ENCODE assay signal across 22 cellular contexts in the genomic region with DNA sequence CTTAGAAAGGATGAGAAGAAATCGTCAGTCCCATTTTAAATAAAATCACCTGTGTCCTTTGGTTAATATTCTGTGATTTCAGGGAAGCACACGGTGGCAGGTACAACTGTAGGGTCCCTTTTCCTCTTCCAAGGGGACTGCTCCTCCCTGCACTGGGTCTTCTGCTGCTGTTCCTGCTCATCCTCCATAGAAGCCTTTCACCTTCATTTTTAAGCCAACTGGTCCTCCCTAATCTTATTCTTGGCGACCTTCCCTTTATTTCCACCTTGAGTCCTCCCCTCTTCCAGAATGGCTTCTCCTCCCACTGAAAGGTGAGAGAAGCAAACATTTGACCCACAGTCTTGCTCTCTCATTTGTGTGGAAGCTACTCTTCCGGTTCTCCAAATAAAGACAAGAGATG. TPM values are rescaled to one million over a fixed set of nuclear protein-coding genes. Genes with fewer than 3 reads are reported as not detected.
DNase-seq lines count a peak whose midpoint lies in the region; ATAC-seq and TF ChIP-seq lines count a peak whose summit lies in the region.
"Had no signal": no experiment of that assay in that cellular context is flagged by ENCODE, and none has a peak within 500 bp of the region (broad histone marks: within the 10 kb centered on the region; RNA-seq: fewer than 3 reads in every experiment).

No MANE protein-coding gene starts in this region.

- no peaks in the 10 kb centered on the region for H3K9me3 Mint-ChIP-seq in T-cell
- H3K9me3 Mint-ChIP-seq: IgD-negative memory B cell had no signal

- in situ Hi-C loops in GM23248 (cut with MboI) = loop anchor here (25.0 kb wide), 1 partner anchor 594 kb away; no protein-coding TSS in a partner anchor

- WGBS in GM23248 (ENCODE audit: low coverage in 1 of 2, low lambda C conversion rate in 2 of 2, missing lambda C conversion rate in 2 of 2), 2 experiments = 92 to 96% methylated on average over 4 of the region's 4 CpGs
- WGBS in psoas muscle, 3 donors = 77 to 82% (median 77%) methylated on average over 4 of the region's 4 CpGs

- no peak overlapping the region for H3K4me3 Mint-ChIP-seq in T-cell
- H3K4me3 Mint-ChIP-seq: IgD-negative memory B cell had no signal

- no peak overlapping the region for H2AFZ ChIP-seq in GM23248

- ATAC-seq in T-cell (replicated peaks in 1 of 4) = no peak
- ATAC-seq in GM19324 (IDR thresholded peaks at IDR 0.05; ENCODE audit: low FRiP score, unreplicated experiment) = no peak
- no peak for ATAC-seq in HG03108 (IDR thresholded peaks at IDR 0.05; ENCODE audit: unreplicated experiment)
- ATAC-seq in psoas muscle = no peak
- ATAC-seq: PC-3, SK-N-SH treated with all-trans-retinoic acid at 6 μM for 48 hours had no signal

- CTCF ChIA-PET in T-cell (lab: Charles Lee) = no interaction called here

- peaks cover 9% of the 10 kb centered on the region; the same call in 1 of the 2 replicates for H3K79me2 ChIP-seq in GM23248 (ENCODE audit: insufficient read depth)

- no peak overlapping the region for H3K9ac ChIP-seq in GM23248

- POLR2A ChIA-PET in T-cell (lab: Charles Lee) = no interaction called here

- H3K9me2 ChIP-seq in GM23248 (ENCODE audit: insufficient read depth) = no peaks in the 10 kb centered on the region

- H3K4me2 ChIP-seq in GM23248 (ENCODE audit: unreplicated experiment) = no peak overlapping the region

- peaks cover 40 to 49% (median 42%) of the 10 kb centered on the region in 3 donors for H3K4me1 Mint-ChIP-seq in T-cell

- TF ChIP-seq CTCF in psoas muscle (IDR thresholded peaks at IDR 0.05) = no peak

- H3K27ac Mint-ChIP-seq in T-cell = peak overlapping the region; percentile 44 to 67

- H3K36me3 ChIP-seq in GM23248 (ENCODE audit: low read depth) (no peaks in the 10 kb centered on the region), psoas muscle (ENCODE audit: insufficient read depth in 1 of 2, low read depth in 1 of 2) (no peaks in the 10 kb centered on the region)

- intact Hi-C loops in psoas muscle (cut with DNase I) = loop anchor here in 1 of 2 donors (10.0 kb wide), 3 partner anchors 143 to 347 kb away; no protein-coding TSS in a partner anchor

- H3K9me3 ChIP-seq in GM23248 (ENCODE audit: low read depth) (no peaks in the 10 kb centered on the region), psoas muscle (no peaks in the 10 kb centered on the region)

- H3K4me3 ChIP-seq in GM23248 (no peak overlapping the region), psoas muscle (no peak overlapping the region)

- H4K20me1 ChIP-seq in GM23248 (ENCODE audit: insufficient read depth) = no peaks in the 10 kb centered on the region

- H3K27ac ChIP-seq in GM23248 = peak overlapping the region; percentile 75; the same call in 1 of the 2 replicates
- peak overlapping the region; percentile 97 for H3K27ac ChIP-seq in epithelial cell of prostate
- no peak overlapping the region for H3K27ac ChIP-seq in psoas muscle
- H3K27ac ChIP-seq: C4-2B, RWPE1 had no signal

- peaks cover 35% of the 10 kb centered on the region for H3K4me1 ChIP-seq in GM23248 (ENCODE audit: insufficient read depth)
- peaks cover 4% of the 10 kb centered on the region for H3K4me1 ChIP-seq in psoas muscle

- peaks cover 0 to 3% of the 10 kb centered on the region in 2 donors for H3K27me3 Mint-ChIP-seq in T-cell

- DNase-seq in GM23248 = no peak
- DNase-seq in T-cell = no peak
- DNase-seq in epithelial cell of prostate (ENCODE audit: low read depth, low spot score) = no peak
- no peak for DNase-seq in NCI-H2227 treated with DMSO at 0.1 percent for 48 hours (lab: John Stamatoyannopoulos, UW)
- no peak for DNase-seq in psoas muscle
- DNase-seq: ACHN, COR-L47, DMS 273 treated with DMSO at 0.1 percent for 48 hours, GOT3, NCI-H1105, NCI-H1694, NCI-H2081 treated with DMSO at 0.1 percent for 48 hours, NCI-H774, PC-3, SIG-M5, T-helper 1 cell had no signal

- H3F3A ChIP-seq in GM23248 (ENCODE audit: insufficient read depth) = peaks cover 34% of the 10 kb centered on the region

- H3K36me3 Mint-ChIP-seq in T-cell = no peaks in the 10 kb centered on the region
- H3K36me3 Mint-ChIP-seq: IgD-negative memory B cell had no signal

- H3K27me3 ChIP-seq in GM23248 (replicated peaks; ENCODE audit: insufficient read depth) (no peaks in the 10 kb centered on the region), psoas muscle (ENCODE audit: insufficient read depth in 3 of 3, low read length in 2 of 3) (peaks cover 0 to 4% (median 0%) of the 10 kb centered on the region in 3 donors)

RNA-seq across cellular contexts. Expression of a gene that starts 4.4 kb away (rescaled TPM):
- total RNA-seq in GM23248 (2014; rRNA removed; shearing (Covaris generic)) = 2.7 and 3.8 TPM in 2 replicates
- polyA plus RNA-seq in GM23248 (2016; fragmentation: Nextera tagmentation; extraction: Ambion mirVana) = 3.5 and 3.9 TPM in 2 replicates
- total RNA-seq in T-cell = 100 to 1,000 TPM in 1 of 5 donors, 10 to 100 TPM in 4; 21.9 to 108 (median 30.6) TPM
- 1 to 10 TPM; 1.3 to 2.0 (median 1.7) TPM for total RNA-seq in psoas muscle
- under 1 TPM; 0.33 to 0.72 (median 0.36) TPM for polyA plus RNA-seq in psoas muscle
